In the genomic region with DNA sequence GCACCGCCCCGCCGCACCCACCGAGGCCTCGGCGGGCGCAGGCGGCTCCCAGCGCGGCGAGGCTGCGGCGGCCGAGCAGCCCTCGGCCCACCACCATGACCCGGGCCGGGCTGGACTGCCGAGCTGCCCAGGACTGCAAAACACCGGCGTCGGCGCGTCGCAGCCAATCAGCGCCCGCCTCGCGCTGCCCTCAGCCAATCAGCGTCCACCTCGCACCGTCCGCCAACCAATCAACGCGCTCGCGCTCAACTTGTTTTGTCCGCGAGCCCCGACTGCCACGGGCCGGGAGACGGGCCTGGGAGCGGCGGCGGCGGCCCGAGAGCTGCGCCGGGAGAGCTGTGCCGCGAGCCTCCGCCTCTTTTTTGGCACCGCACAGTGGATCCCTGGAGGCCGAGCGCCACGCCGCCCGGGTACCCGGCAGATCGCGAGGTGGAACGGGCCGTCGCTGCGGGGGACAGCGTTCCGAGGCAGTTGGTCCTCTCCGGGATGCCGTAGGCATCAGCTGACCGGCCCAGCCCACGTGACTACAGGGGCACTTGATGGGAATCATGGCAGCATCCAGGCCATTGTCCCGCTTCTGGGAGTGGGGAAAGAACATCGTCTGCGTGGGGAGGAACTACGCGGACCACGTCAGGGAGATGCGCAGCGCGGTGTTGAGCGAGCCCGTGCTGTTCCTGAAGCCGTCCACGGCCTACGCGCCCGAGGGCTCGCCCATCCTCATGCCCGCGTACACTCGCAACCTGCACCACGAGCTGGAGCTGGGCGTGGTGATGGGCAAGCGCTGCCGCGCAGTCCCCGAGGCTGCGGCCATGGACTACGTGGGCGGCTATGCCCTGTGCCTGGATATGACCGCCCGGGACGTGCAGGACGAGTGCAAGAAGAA, we compare ENCODE assay signal across 8 cellular contexts. TPM values are rescaled to one million over a fixed set of nuclear protein-coding genes. Genes with fewer than 3 reads are reported as not detected.
DNase-seq lines count a peak whose midpoint lies in the region; ATAC-seq, FAIRE-seq and TF ChIP-seq lines count a peak whose summit lies in the region.

TSS of gene FAHD1 (plus strand) at position 516 of the 883 bp plus-strand sequence. CDS start at position 549, 33 bp downstream.
TSS of gene HAGH (minus strand) at position 135 of the 883 bp plus-strand sequence. CDS start at position 97, 38 bp downstream.

- no peaks in the 10 kb centered on the region for H3K27me3 ChIP-seq in right atrium auricular region
- H3K27me3 ChIP-seq in uterus: no peaks in the 10 kb centered on the region

- peak; percentile 25 to 52 for TF ChIP-seq POLR2A in uterus (IDR thresholded peaks at IDR 0.05)

- intact Hi-C loops in T-helper 2 cell treated with Interferon-gamma antibody and Interleukin-4, amounts not matched to agents 100 ng/mL and 5 ng/mL, for 36 hours (cut with micrococcal nuclease): loop anchor here (1.0 to 2.0 kb wide), 3 partner anchors 45 to 216 kb away; partner anchors contain the start of genes JPT2, NUBP2 and SPSB3
- intact Hi-C loops in uterus (cut with DNase I; ENCODE audit: low total_unique reads): no loop called here

- H3K9me3 ChIP-seq in right atrium auricular region (no peaks in the 10 kb centered on the region), uterus (no peaks in the 10 kb centered on the region)

- H3K4me1 ChIP-seq in right atrium auricular region (peaks cover 0 to 42% of the 10 kb centered on the region in 2 donors), uterus (peaks cover 0 to 12% of the 10 kb centered on the region in 2 donors)

- H3K36me3 ChIP-seq in right atrium auricular region (peaks cover 8% of the 10 kb centered on the region), uterus (no peaks in the 10 kb centered on the region)

- H3K4me3 ChIP-seq in right atrium auricular region: peak within 1 kb of the TSS; percentile 77 to 94
- peak within 1 kb of the TSS; percentile 95 to 96 for H3K4me3 ChIP-seq in uterus

- FAIRE-seq in GM18507 (lab: Jason Lieb, UNC): peak; percentile 89

- TF ChIP-seq CTCF in right atrium auricular region (IDR thresholded peaks at IDR 0.05) (no peak), uterus (IDR thresholded peaks at IDR 0.05) (peak in 1 of 4 experiments; percentile 28)

- ATAC-seq in HG02973 (IDR thresholded peaks at IDR 0.05; ENCODE audit: unreplicated experiment): peak; percentile 75

- peak within 1 kb of the TSS; percentile 89 to 92 for H3K27ac ChIP-seq in right atrium auricular region
- H3K27ac ChIP-seq in uterus: peak within 1 kb of the TSS; percentile 75 to 81

- DNase-seq in GM18507 (ENCODE audit: extremely low spot score, insufficient read length, low read depth): peak; percentile 99
- DNase-seq in NCI-H1930 (lab: John Stamatoyannopoulos, UW): peak; percentile 90 to 93
- DNase-seq in anterior cingulate cortex (lab: John Stamatoyannopoulos, UW): peak; percentile 45 to 99 (median 92)
- DNase-seq in right atrium auricular region (ENCODE audit: low spot score): peak; percentile 96
- peak; percentile 92 for DNase-seq in putamen (ENCODE audit: low spot score)
- DNase-seq in uterus: peak; percentile 89 to 93

RNA-seq across cellular contexts. Expression of gene FAHD1, which starts in this region (rescaled TPM):
- 10.5 and 11.6 TPM in 2 replicates for total RNA-seq in T-helper 2 cell treated with Interferon-gamma antibody and Interleukin-4, amounts not matched to agents 100 ng/mL and 5 ng/mL, for 36 hours
- total RNA-seq in right atrium auricular region (10 to 100 TPM; 35.8 to 59.3 TPM), uterus (100 to 1,000 TPM in 1 of 4 donors, 10 to 100 TPM in 2, 1 to 10 TPM in 1; 3.5 to 115 (median 22.2) TPM)

RNA-seq across cellular contexts. Expression of gene HAGH, which starts in this region (rescaled TPM):
- 43.4 and 46.1 TPM in 2 replicates for total RNA-seq in T-helper 2 cell treated with Interferon-gamma antibody and Interleukin-4, amounts not matched to agents 100 ng/mL and 5 ng/mL, for 36 hours
- total RNA-seq in right atrium auricular region (100 to 1,000 TPM; 208 to 227 TPM), uterus (10 to 100 TPM; 22.9 to 75.3 (median 34.0) TPM)

Comparison
In these comparisons a context has a peak if more than half of its experiments do, and no peak if none do; other contexts are left out.
1. Peak in every context shown above with its lines: DNase-seq, ATAC-seq, H3K4me3 ChIP-seq and H3K27ac ChIP-seq.